In the genomic region with DNA sequence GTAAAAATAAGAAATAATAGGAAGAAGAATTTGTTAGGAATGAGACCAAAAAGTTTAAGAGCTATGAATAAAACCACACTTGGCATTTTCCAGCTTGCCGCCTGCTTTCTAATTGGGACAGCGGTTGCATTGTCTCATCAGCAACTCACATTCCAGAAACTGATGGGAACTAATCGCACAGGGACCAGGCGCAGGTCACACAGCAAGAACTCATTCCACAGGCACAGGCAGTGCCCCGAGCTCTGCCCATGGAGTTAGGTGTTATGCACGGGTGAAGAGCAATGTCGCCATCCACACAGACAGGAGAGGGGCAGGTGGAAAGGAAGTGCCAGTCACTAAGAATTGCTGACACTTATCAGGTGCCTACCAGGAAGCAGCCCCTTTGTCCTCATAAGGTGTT, we compare ENCODE assay signal across 17 cellular contexts.
DNase-seq lines count a peak whose midpoint lies in the region; ATAC-seq, FAIRE-seq and TF ChIP-seq lines count a peak whose summit lies in the region.
"Had no signal": no experiment of that assay in that cellular context is flagged by ENCODE, and none has a peak within 500 bp of the region (broad histone marks: within the 10 kb centered on the region; RNA-seq: fewer than 3 reads in every experiment).

No MANE protein-coding gene starts in this region.

- H2AFZ ChIP-seq in astrocyte (ENCODE audit: low read depth, low read length) (no peak overlapping the region), neural progenitor cell (replicated peaks) (no peak overlapping the region)
- H2AFZ ChIP-seq: GM23338 had no signal

- no peak for ATAC-seq in HG02981 (IDR thresholded peaks at IDR 0.05; ENCODE audit: unreplicated experiment)
- ATAC-seq: GM12878, GM23338, HepG2 had no signal

- H3K27ac ChIP-seq in astrocyte (ENCODE audit: low read depth, low read length) (no peak overlapping the region), neural progenitor cell (no peak overlapping the region), spleen (no peak overlapping the region)
- H3K27ac ChIP-seq: C4-2B had no signal

- TF ChIP-seq CTCF in astrocyte (IDR thresholded peaks at IDR 0.05; ENCODE audit: insufficient read depth, low read depth, low read length) (no peak), neural progenitor cell (IDR thresholded peaks at IDR 0.05) (no peak), spleen (IDR thresholded peaks at IDR 0.05 in 8 of 11, conservative IDR thresholded peaks at IDR 0.05 in 3 of 11) (no peak)

- H3K9ac ChIP-seq in astrocyte (ENCODE audit: low read length) (no peak overlapping the region), neural progenitor cell (no peak overlapping the region)

- H3K36me3 Mint-ChIP-seq in astrocyte (ENCODE audit: low read depth, unreplicated experiment) (peaks cover 5% of the 10 kb centered on the region), neural progenitor cell (no peaks in the 10 kb centered on the region)
- H3K36me3 Mint-ChIP-seq: CD4-positive, alpha-beta memory T cell had no signal

- H3K36me3 ChIP-seq in astrocyte (ENCODE audit: insufficient read depth, low read length) (no peaks in the 10 kb centered on the region), neural progenitor cell (no peaks in the 10 kb centered on the region), spleen (no peaks in the 10 kb centered on the region)
- H3K36me3 ChIP-seq: BE2C had no signal

- H3K9me3 ChIP-seq in astrocyte (ENCODE audit: insufficient read depth, low read depth, low read length) (no peaks in the 10 kb centered on the region), neural progenitor cell (ENCODE audit: low read depth) (no peaks in the 10 kb centered on the region), spleen (no peaks in the 10 kb centered on the region)
- H3K9me3 ChIP-seq: BE2C had no signal

- peak; percentile 38 for DNase-seq in Caki2 (ENCODE audit: low read depth)
- peak; percentile 14 for DNase-seq in astrocyte (ENCODE audit: low read depth)
- peak; percentile 49 for DNase-seq in neural progenitor cell (ENCODE audit: low spot score)
- DNase-seq in spleen = peak; percentile 37
- no peak for DNase-seq in LoVo (ENCODE audit: low spot score)
- DNase-seq in activated CD8-positive, alpha-beta memory T cell treated with anti-CD3 and anti-CD28 coated beads, Interleukin-2, amount 50 U/mL, for 48 hours = no peak
- DNase-seq: BE2C; CD4-positive, alpha-beta memory T cell; COR-L47; H9 had no signal

- H3K4me3 Mint-ChIP-seq in astrocyte (ENCODE audit: unreplicated experiment) (no peak overlapping the region), neural progenitor cell (no peak overlapping the region)
- H3K4me3 Mint-ChIP-seq: CD4-positive, alpha-beta memory T cell; GM23338; H9 had no signal

- peaks cover 33% of the 10 kb centered on the region for H3K27me3 Mint-ChIP-seq in astrocyte (ENCODE audit: low read depth, unreplicated experiment)
- H3K27me3 Mint-ChIP-seq in neural progenitor cell (ENCODE audit: insufficient read depth, low read depth) = peaks cover 14% of the 10 kb centered on the region

- H3K27ac Mint-ChIP-seq in astrocyte (ENCODE audit: unreplicated experiment) (no peak overlapping the region), neural progenitor cell (no peak overlapping the region)
- H3K27ac Mint-ChIP-seq: CD4-positive, alpha-beta memory T cell; GM23338; H9 had no signal

- no peak overlapping the region for H3K4me2 ChIP-seq in astrocyte (ENCODE audit: low read length)
- no peak overlapping the region for H3K4me2 ChIP-seq in neural progenitor cell
- H3K4me2 ChIP-seq: GM23338 had no signal

- in situ Hi-C loops in Caki2 (cut with HindIII; ENCODE audit: low pct_unique_long_range_greater_than_20kb, low sequenced_read_pairs) = loop anchor here (10.0 kb wide), 1 partner anchor 89 kb away; no protein-coding TSS in a partner anchor

- TF ChIP-seq POLR2A in spleen (IDR thresholded peaks at IDR 0.05) = no peak

- H3K79me2 ChIP-seq in astrocyte (ENCODE audit: insufficient read depth, low read length) = no peaks in the 10 kb centered on the region
- H3K79me2 ChIP-seq in neural progenitor cell (ENCODE audit: low read depth) = no peaks in the 10 kb centered on the region

- H3K4me3 ChIP-seq in astrocyte (ENCODE audit: insufficient read depth, low read depth, low read length) = no peak overlapping the region
- H3K4me3 ChIP-seq in neural progenitor cell = no peak overlapping the region
- H3K4me3 ChIP-seq in spleen = no peak overlapping the region
- H3K4me3 ChIP-seq: GM12878, GM23338 had no signal

- H4K20me1 ChIP-seq in astrocyte (ENCODE audit: insufficient read depth, low read length) (no peaks in the 10 kb centered on the region), neural progenitor cell (ENCODE audit: low read depth) (no peaks in the 10 kb centered on the region)

- WGBS in spleen, 5 donors = 67 to 90% (median 80%) methylated on average over 7 of the region's 7 CpGs

- H3K4me1 Mint-ChIP-seq in astrocyte (ENCODE audit: low read depth, unreplicated experiment) = peaks cover 6% of the 10 kb centered on the region
- H3K4me1 Mint-ChIP-seq in neural progenitor cell = peaks cover 38% of the 10 kb centered on the region

- H3K27me3 ChIP-seq in astrocyte (ENCODE audit: insufficient read depth, low read length) (peaks cover 10% of the 10 kb centered on the region), neural progenitor cell (peaks cover 6% of the 10 kb centered on the region), spleen (replicated peaks in 1 of 7) (peaks cover 0 to 71% (median 11%) of the 10 kb centered on the region in 7 donors)
- H3K27me3 ChIP-seq: BE2C had no signal

- H3K4me1 ChIP-seq in astrocyte (ENCODE audit: insufficient read depth, low read length) = peaks cover 12% of the 10 kb centered on the region
- peaks cover 15% of the 10 kb centered on the region for H3K4me1 ChIP-seq in neural progenitor cell
- H3K4me1 ChIP-seq in spleen = no peaks in the 10 kb centered on the region

- H3K9me3 Mint-ChIP-seq in astrocyte (ENCODE audit: unreplicated experiment) = peaks cover 4% of the 10 kb centered on the region
- H3K9me3 Mint-ChIP-seq in neural progenitor cell = no peaks in the 10 kb centered on the region
- H3K9me3 Mint-ChIP-seq: GM23338, H9 had no signal

- H3F3A ChIP-seq in neural progenitor cell (ENCODE audit: low read depth) = no peaks in the 10 kb centered on the region

- intact Hi-C loops in spleen (cut with DNase I; ENCODE audit: low total_unique reads) = no loop called here

- no peak for FAIRE-seq in astrocyte (lab: Jason Lieb, UNC)
- FAIRE-seq: GM12878, GM18507, HepG2, HTR-8/SVneo had no signal

Comparison
In these comparisons a context has a peak if more than half of its experiments do, and no peak if none do; other contexts are left out.
1. DNase-seq: peak in Caki2 (single experiment), astrocyte (single experiment), neural progenitor cell (single experiment) and spleen (single experiment); none in LoVo (single experiment) and activated CD8-positive, alpha-beta memory T cell treated with anti-CD3 and anti-CD28 coated beads, Interleukin-2, amount 50 U/mL, for 48 hours (single experiment).